30 cellular contexts compared by ENCODE assay signal in the genomic region with DNA sequence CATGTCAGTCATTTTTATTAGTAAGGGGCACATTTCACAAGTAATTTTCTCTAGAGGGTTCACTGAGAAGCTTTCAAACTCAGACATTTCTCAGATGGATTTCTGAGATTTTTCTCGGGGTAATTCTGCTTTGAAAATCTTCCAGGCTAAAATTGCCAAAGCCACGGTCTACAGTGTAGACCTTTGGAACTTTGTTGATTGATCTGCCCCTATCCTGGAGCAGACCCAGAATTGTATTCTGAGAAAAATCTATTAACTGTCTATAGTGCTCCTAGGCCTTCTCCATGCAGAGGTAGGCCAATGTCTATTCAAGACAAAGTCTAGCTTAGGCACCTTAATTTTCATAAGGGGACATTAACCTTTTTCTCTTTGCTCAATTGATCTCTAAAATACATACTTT.
"Had no signal": no experiment of that assay in that cellular context is flagged by ENCODE, and none has a peak within 500 bp of the region (broad histone marks: within the 10 kb centered on the region; RNA-seq: fewer than 3 reads in every experiment).

No MANE protein-coding gene starts in this region.

- H3K4me1 Mint-ChIP-seq: nephron; stimulated activated naive B cell treated with anti-CD40 and anti-IgM and Interleukin-4, amounts not matched to agents 10 μg/mL and 1 μg/mL and 100 μg/mL, for 72 hours had no signal

- H3K79me2 ChIP-seq: parathyroid adenoma had no signal

- FAIRE-seq: urothelium cell line had no signal

- H3K36me3 ChIP-seq: neural progenitor cell, ovary, spleen, stomach, thoracic aorta, thyroid gland, tibial nerve, upper lobe of left lung, vagina had no signal

- H3K9me3 Mint-ChIP-seq: natural killer cell; stimulated activated naive CD8-positive, alpha-beta T cell treated with anti-CD3 and anti-CD28 coated beads, Interleukin-15, Interleukin-2, amounts not matched to agents 100 ng/mL and 50 ng/mL, for 24 hours had no signal

- H3K36me3 Mint-ChIP-seq: natural killer cell, neural progenitor cell had no signal

- H2AFZ ChIP-seq: neural progenitor cell, parathyroid adenoma had no signal

- H3K9ac ChIP-seq: neural progenitor cell, parathyroid adenoma had no signal

- H3K4me3 Mint-ChIP-seq: natural killer cell; neural progenitor cell; stimulated activated naive B cell treated with anti-CD40 and anti-IgM and Interleukin-4, amounts not matched to agents 10 μg/mL and 1 μg/mL and 100 μg/mL, for 72 hours; stimulated activated naive CD8-positive, alpha-beta T cell treated with anti-CD3 and anti-CD28 coated beads, Interleukin-15, Interleukin-2, amounts not matched to agents 100 ng/mL and 50 ng/mL, for 24 hours had no signal

- H3K27me3 Mint-ChIP-seq: stimulated activated naive B cell treated with anti-CD40 and anti-IgM and Interleukin-4, amounts not matched to agents 10 μg/mL and 1 μg/mL and 100 μg/mL, for 72 hours; stimulated activated naive CD8-positive, alpha-beta T cell treated with anti-CD3 and anti-CD28 coated beads, Interleukin-15, Interleukin-2, amounts not matched to agents 100 ng/mL and 50 ng/mL, for 24 hours had no signal

- H3K4me1 ChIP-seq: parathyroid adenoma, psoas muscle, thyroid gland had no signal

- ATAC-seq: natural killer cell; psoas muscle; right cardiac atrium; sciatic nerve; stimulated activated naive B cell treated with anti-CD40 and anti-IgM and Interleukin-4, amounts not matched to agents 10 μg/mL and 1 μg/mL and 100 μg/mL, for 72 hours had no signal

- H3K27ac ChIP-seq: neural progenitor cell, ovary, parathyroid adenoma, psoas muscle, skin epidermis, spleen, stomach, thoracic aorta, thyroid gland, tibial nerve, upper lobe of left lung, vagina had no signal

- H3K27ac Mint-ChIP-seq: natural killer cell; nephron; neural progenitor cell; progenitor cell of endocrine pancreas; stimulated activated naive B cell treated with anti-CD40 and anti-IgM and Interleukin-4, amounts not matched to agents 10 μg/mL and 1 μg/mL and 100 μg/mL, for 72 hours; stimulated activated naive CD8-positive, alpha-beta T cell treated with anti-CD3 and anti-CD28 coated beads, Interleukin-15, Interleukin-2, amounts not matched to agents 100 ng/mL and 50 ng/mL, for 24 hours had no signal

- H3K4me2 ChIP-seq: neural progenitor cell, smooth muscle cell had no signal

- DNase-seq: natural killer cell; occipital lobe; ovary; posterior cingulate gyrus; psoas muscle; right cardiac atrium; spleen; stimulated activated CD4-positive, alpha-beta T cell treated with anti-CD3 and anti-CD28 coated beads, Interleukin-12 subunit alpha, Interleukin-12 subunit beta, amount 100 ng/mL, for 4 hours; stimulated activated CD4-positive, alpha-beta T cell treated with anti-CD3 and anti-CD28 coated beads, Interleukin-1b, Interleukin-23, amount 100 ng/mL, for 48 hours; stimulated activated CD4-positive, alpha-beta T cell treated with anti-CD3 and anti-CD28 coated beads, Interleukin-4, amount 100 ng/mL, for 1 hour; stimulated activated CD4-positive, alpha-beta T cell treated with anti-CD3 and anti-CD28 coated beads, Interleukin-4, amount 100 ng/mL, for 4 hours; stimulated activated CD8-positive, alpha-beta memory T cell treated with anti-CD3 and anti-CD28 coated beads, Interleukin-4, amount 100 ng/mL, for 48 hours; stimulated activated naive B cell treated with anti-CD40 and anti-IgM and Interleukin-4, amounts not matched to agents 10 μg/mL and 1 μg/mL and 100 μg/mL, for 72 hours; stimulated activated naive CD4-positive, alpha-beta T cell treated with Interleukin-2 at 50 U/mL for 16 hours; stomach; thyroid gland; trophoblast cell; upper lobe of left lung had no signal

- H3K4me3 ChIP-seq: neural progenitor cell, ovary, psoas muscle, skin epidermis, smooth muscle cell, spleen, stomach, thoracic aorta, thyroid gland, tibial nerve, upper lobe of left lung, vagina had no signal

- H3K27me3 ChIP-seq: neural progenitor cell, ovary, spleen, stomach, thyroid gland, tibial nerve, upper lobe of left lung, vagina had no signal

- H3K9me3 ChIP-seq: thyroid gland, vagina had no signal
